9 cellular contexts compared by ENCODE assay signal in the genomic region with DNA sequence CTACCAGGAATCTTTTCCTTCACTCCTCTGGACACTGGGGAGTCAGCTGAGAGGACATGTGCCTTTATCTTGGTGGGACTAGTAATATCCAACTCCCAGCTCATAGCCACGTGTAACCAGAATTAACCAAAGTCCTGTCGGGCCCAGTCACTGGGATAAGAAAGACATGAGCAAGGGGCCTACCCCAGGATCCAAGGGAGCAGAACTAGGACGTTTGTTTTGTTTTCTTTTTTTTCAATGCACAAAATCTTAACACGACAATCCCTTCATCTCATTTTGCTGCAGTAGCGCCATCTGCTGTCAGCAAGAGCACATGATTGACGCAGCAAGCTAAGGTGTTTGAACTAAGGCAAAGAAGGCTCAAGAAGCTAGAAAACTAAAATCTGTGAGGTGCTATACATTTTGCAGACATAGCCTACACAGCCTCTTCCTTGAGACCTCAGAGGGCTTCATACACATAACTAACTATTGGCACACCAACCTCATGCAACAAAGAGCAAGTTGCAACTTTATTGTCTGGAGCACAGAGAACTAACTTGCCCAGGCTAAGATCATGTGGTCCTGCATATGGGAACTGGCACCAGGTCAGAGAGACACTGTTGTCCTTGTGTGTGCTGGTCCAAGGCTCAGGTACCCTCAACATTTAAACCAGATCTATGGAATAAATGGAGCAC. TPM values are rescaled to one million over a fixed set of nuclear protein-coding genes. Genes with fewer than 3 reads are reported as not detected.
DNase-seq lines count a peak whose midpoint lies in the region; ATAC-seq, FAIRE-seq and TF ChIP-seq lines count a peak whose summit lies in the region.
"Had no signal": no experiment of that assay in that cellular context is flagged by ENCODE, and none has a peak within 500 bp of the region (broad histone marks: within the 10 kb centered on the region; RNA-seq: fewer than 3 reads in every experiment).

No MANE protein-coding gene starts in this region.

- H3K27ac Mint-ChIP-seq in WTC11, result peak overlapping the region; percentile 35

- POLR2A ChIA-PET in WTC11 (lab: Charles Lee), result interaction anchor here (0.6 kb wide), 1 partner anchor 22 kb away, joined by 3 read pairs; no protein-coding TSS in a partner anchor

- H3K27me3 ChIP-seq in breast epithelium, result no peaks in the 10 kb centered on the region
- H3K27me3 ChIP-seq: BLaER1 treated with 17β-estradiol and CSF1 and Interleukin-3, amounts not matched to agents 10 nM and 100 nM had no signal

- no peaks in the 10 kb centered on the region for H3K27me3 Mint-ChIP-seq in WTC11 (ENCODE audit: low read depth)

- peak; percentile 59 for DNase-seq in NCI-H1436 (lab: John Stamatoyannopoulos, UW)
- DNase-seq in NCI-H1436 treated with DMSO at 0.1 percent for 48 hours (lab: John Stamatoyannopoulos, UW), result no peak
- peak; percentile 17 for DNase-seq in NCI-H1694 (lab: John Stamatoyannopoulos, UW)
- DNase-seq in WTC11 (ENCODE audit: low spot score), result peak; percentile 60
- DNase-seq in breast epithelium (ENCODE audit: low spot score in 2 of 2), result no peak
- no peak for DNase-seq in kidney
- DNase-seq in stimulated activated CD4-positive, alpha-beta T cell treated with anti-CD3 and anti-CD28 coated beads, Interleukin-1b, Interleukin-23, amount 100 ng/mL, for 48 hours, result peak; percentile 59

- H3K4me1 Mint-ChIP-seq in WTC11, result peaks cover 3% of the 10 kb centered on the region; the same call in 1 of the 2 replicates

- no peak for FAIRE-seq in kidney (lab: Jason Lieb, UNC)

- CTCF ChIA-PET in WTC11 (lab: Charles Lee), result interaction anchor here (0.5 to 2.6 kb wide), 60 partner anchors 9 to 498 kb away, joined by 3 to 44 read pairs (median 5); a partner anchor contains a TSS

- no peaks in the 10 kb centered on the region for H3K36me3 Mint-ChIP-seq in WTC11

- no peaks in the 10 kb centered on the region for H3K36me3 ChIP-seq in breast epithelium
- H3K36me3 ChIP-seq in kidney (ENCODE audit: control insufficient read depth in 1 of 2, insufficient read depth in 2 of 2, low read length in 2 of 2), result peaks cover 15 to 21% of the 10 kb centered on the region in 2 donors

- H3K4me1 ChIP-seq in breast epithelium (no peaks in the 10 kb centered on the region), kidney (ENCODE audit: control insufficient read depth in 1 of 2, insufficient read depth in 1 of 2, low read depth in 1 of 2, low read length in 2 of 2) (peaks cover 2 to 3% of the 10 kb centered on the region in 2 donors)

- H3K4me3 ChIP-seq in breast epithelium (no peak overlapping the region), kidney (ENCODE audit: low read length in 2 of 2) (no peak overlapping the region)
- H3K4me3 ChIP-seq: BLaER1 treated with 17β-estradiol and CSF1 and Interleukin-3, amounts not matched to agents 10 nM and 100 nM had no signal

- intact Hi-C loops in breast epithelium (cut with DNase I; ENCODE audit: low total_unique reads) (loop anchor here (10.0 kb wide), 1 partner anchor 123 kb away; no protein-coding TSS in a partner anchor), kidney (cut with DNase I) (loop anchor here (5.0 to 10.0 kb wide), 2 partner anchors 125 to 273 kb away; no protein-coding TSS in a partner anchor)

- ATAC-seq in WTC11 (peak; percentile 62), HG03039 (IDR thresholded peaks at IDR 0.05; ENCODE audit: unreplicated experiment) (no peak)

- no peak overlapping the region for H3K4me3 Mint-ChIP-seq in WTC11

- TF ChIP-seq CTCF in WTC11 (IDR thresholded peaks at IDR 0.05), result peak; percentile 58
- TF ChIP-seq CTCF in breast epithelium (IDR thresholded peaks at IDR 0.05), result peak; percentile 58 to 90 (median 76)
- peak; percentile 88 for TF ChIP-seq CTCF in kidney (IDR thresholded peaks at IDR 0.05; ENCODE audit: borderline replicate concordance, extremely low read depth, insufficient read depth)

- no peak for TF ChIP-seq POLR2A in breast epithelium (IDR thresholded peaks at IDR 0.05)

- no peak overlapping the region for H3K9ac ChIP-seq in kidney (ENCODE audit: low read length in 2 of 2)

- H3K27ac ChIP-seq in breast epithelium (no peak overlapping the region), kidney (ENCODE audit: low read depth in 2 of 2, low read length in 2 of 2) (no peak overlapping the region)

- no peaks in the 10 kb centered on the region for H3K9me3 Mint-ChIP-seq in WTC11

- H3K9me3 ChIP-seq in breast epithelium (no peaks in the 10 kb centered on the region), kidney (ENCODE audit: control insufficient read depth in 1 of 2, low read length in 2 of 2) (no peaks in the 10 kb centered on the region)
- H3K9me3 ChIP-seq: BLaER1 treated with 17β-estradiol and CSF1 and Interleukin-3, amounts not matched to agents 10 nM and 100 nM had no signal

TF ChIP-seq in WTC11, 78 proteins besides CTCF, POLR2A, EP300 and RAD21 (continues in another document):
- TF ChIP-seq, protein P1, sequence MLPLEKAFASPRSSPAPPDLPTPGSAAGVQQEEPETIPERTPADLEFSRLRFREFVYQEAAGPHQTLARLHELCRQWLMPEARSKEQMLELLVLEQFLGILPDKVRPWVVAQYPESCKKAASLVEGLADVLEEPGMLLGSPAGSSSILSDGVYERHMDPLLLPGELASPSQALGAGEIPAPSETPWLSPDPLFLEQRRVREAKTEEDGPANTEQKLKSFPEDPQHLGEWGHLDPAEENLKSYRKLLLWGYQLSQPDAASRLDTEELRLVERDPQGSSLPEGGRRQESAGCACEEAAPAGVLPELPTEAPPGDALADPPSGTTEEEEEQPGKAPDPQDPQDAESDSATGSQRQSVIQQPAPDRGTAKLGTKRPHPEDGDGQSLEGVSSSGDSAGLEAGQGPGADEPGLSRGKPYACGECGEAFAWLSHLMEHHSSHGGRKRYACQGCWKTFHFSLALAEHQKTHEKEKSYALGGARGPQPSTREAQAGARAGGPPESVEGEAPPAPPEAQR (CRISPR knock-in tag; IDR thresholded peaks at IDR 0.05), result no peak
- TF ChIP-seq TP53 (CRISPR knock-in tag; IDR thresholded peaks at IDR 0.05) (no peak), ETV6 (CRISPR knock-in tag; IDR thresholded peaks at IDR 0.05) (no peak), NFATC4 (CRISPR knock-in tag; IDR thresholded peaks at IDR 0.05) (no peak), CBFB (CRISPR knock-in tag; IDR thresholded peaks at IDR 0.05; ENCODE audit: low read depth) (no peak), ZNF423 (CRISPR knock-in tag; IDR thresholded peaks at IDR 0.05) (no peak), SMAD4 (CRISPR knock-in tag; IDR thresholded peaks at IDR 0.05) (no peak), GRHL2 (CRISPR knock-in tag; IDR thresholded peaks at IDR 0.05; ENCODE audit: insufficient replicate concordance, severe bottlenecking) (no peak), OVOL2 (CRISPR knock-in tag; IDR thresholded peaks at IDR 0.05; ENCODE audit: borderline replicate concordance) (no peak), ZBTB21 (CRISPR knock-in tag; IDR thresholded peaks at IDR 0.05; ENCODE audit: borderline replicate concordance) (no peak), SMAD3 (CRISPR knock-in tag; IDR thresholded peaks at IDR 0.05; ENCODE audit: borderline replicate concordance) (no peak), NFYB (CRISPR knock-in tag; conservative IDR thresholded peaks at IDR 0.05; ENCODE audit: low read depth) (no peak), MXD4 (CRISPR knock-in tag; IDR thresholded peaks at IDR 0.05; ENCODE audit: borderline replicate concordance) (no peak)
- TF ChIP-seq, protein P2, sequence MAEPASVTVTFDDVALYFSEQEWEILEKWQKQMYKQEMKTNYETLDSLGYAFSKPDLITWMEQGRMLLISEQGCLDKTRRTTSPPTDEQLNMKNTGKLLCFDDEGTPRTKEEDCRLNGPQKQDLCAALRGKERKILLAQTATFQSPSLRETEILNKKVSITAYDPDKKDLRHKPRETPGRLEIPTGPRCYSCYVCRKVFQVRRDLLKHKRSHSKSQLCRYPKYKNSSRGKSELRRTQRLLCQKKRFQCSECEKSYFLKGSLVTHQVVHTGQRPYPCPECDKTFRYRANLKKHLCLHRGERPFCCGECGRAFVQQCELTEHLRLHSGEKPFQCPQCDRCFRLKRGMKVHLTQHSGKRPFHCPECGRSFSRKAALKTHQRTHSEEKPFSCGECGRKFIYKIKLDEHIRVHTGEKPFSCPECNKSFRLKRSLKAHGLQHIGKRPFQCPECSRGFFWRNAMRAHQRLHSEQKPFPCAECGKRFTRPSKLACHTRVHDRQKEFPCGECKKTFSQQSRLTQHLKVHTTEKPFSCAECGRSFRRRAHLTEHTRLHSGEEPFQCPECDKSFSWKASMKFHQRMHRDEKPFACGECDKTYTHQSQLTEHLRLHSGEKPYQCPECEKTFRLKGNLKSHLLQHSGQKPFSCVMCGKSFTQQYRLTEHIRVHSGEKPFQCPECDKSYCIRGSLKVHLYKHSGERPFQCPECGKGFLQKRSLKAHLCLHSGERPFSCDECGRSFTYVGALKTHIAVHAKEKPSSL (CRISPR knock-in tag; conservative IDR thresholded peaks at IDR 0.05), result no peak
- TF ChIP-seq, protein P3, sequence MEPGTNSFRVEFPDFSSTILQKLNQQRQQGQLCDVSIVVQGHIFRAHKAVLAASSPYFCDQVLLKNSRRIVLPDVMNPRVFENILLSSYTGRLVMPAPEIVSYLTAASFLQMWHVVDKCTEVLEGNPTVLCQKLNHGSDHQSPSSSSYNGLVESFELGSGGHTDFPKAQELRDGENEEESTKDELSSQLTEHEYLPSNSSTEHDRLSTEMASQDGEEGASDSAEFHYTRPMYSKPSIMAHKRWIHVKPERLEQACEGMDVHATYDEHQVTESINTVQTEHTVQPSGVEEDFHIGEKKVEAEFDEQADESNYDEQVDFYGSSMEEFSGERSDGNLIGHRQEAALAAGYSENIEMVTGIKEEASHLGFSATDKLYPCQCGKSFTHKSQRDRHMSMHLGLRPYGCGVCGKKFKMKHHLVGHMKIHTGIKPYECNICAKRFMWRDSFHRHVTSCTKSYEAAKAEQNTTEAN (CRISPR knock-in tag; IDR thresholded peaks at IDR 0.05), result no peak

RNA-seq across cellular contexts. Expression of a gene that starts 43.6 kb away (rescaled TPM):
- total RNA-seq in WTC11 (2021) (not detected in 3 replicates), breast epithelium (not detected), kidney (not detected)
- not detected for polyA plus RNA-seq in kidney (ENCODE audit: insufficient read depth, low read depth, low replicate concordance)

Comparison
In these comparisons a context has a peak if more than half of its experiments do, and no peak if none do; other contexts are left out.
1. DNase-seq: peak in NCI-H1436 (single experiment), NCI-H1694 (single experiment), WTC11 (single experiment) and stimulated activated CD4-positive, alpha-beta T cell treated with anti-CD3 and anti-CD28 coated beads, Interleukin-1b, Interleukin-23, amount 100 ng/mL, for 48 hours (single experiment); none in NCI-H1436 treated with DMSO at 0.1 percent for 48 hours (single experiment), breast epithelium (0 of 2) and kidney (single experiment).
2. Peak in every context shown above with its lines, with median percentiles within 50 percentile points of each other: CTCF ChIP-seq.